Comparison of ENCODE assay signal across 28 cellular contexts in the genomic region with DNA sequence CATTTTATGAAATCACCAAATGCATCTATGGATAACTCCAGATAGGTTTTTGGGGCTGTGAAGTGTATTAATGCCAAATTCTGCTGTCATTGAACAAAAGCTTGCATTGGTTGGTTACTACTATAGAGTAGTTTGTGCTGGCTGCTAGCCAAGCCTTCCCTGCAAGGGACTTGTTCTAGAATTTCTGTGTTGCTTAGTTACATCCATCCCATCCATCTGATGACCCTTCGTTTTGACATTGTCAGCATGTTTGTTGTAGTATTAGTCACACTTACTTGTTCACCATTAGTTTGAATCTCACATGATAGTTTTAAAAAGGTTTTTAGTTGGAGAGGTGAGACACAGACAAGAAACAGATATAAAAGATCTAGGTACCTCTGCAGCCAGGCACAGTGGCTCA. TPM values are rescaled to one million over a fixed set of nuclear protein-coding genes. Genes with fewer than 3 reads are reported as not detected.
A peak's percentile ranks its signal among the peaks of the same experiment; 100 is the strongest.
DNase-seq lines count a peak whose midpoint lies in the region; TF ChIP-seq lines count a peak whose summit lies in the region.
"Had no signal": no experiment of that assay in that cellular context is flagged by ENCODE, and none has a peak within 500 bp of the region (broad histone marks: within the 10 kb centered on the region; RNA-seq: fewer than 3 reads in every experiment).

No MANE protein-coding gene starts in this region.

- H3K27ac ChIP-seq in endodermal cell (ENCODE audit: low read depth, low read length): no peak overlapping the region
- H3K27ac ChIP-seq: adrenal gland, heart left ventricle, ovary, upper lobe of left lung had no signal

- peaks cover 2% of the 10 kb centered on the region for H3K4me1 Mint-ChIP-seq in endodermal cell
- H3K4me1 Mint-ChIP-seq: natural killer cell, T-cell had no signal

- H3K27me3 ChIP-seq in endodermal cell (ENCODE audit: control insufficient read depth, insufficient read depth, low read length, poor library complexity, severe bottlenecking): no peaks in the 10 kb centered on the region
- H3K27me3 ChIP-seq: adrenal gland, BE2C, heart left ventricle, ovary, upper lobe of left lung had no signal

- H3K9ac ChIP-seq in endodermal cell (ENCODE audit: extremely low read depth, low read length, poor library complexity, severe bottlenecking): no peak overlapping the region

- H3K9me3 ChIP-seq in endodermal cell (ENCODE audit: control insufficient read depth, low read length): no peaks in the 10 kb centered on the region
- H3K9me3 ChIP-seq: adrenal gland, BE2C, heart left ventricle, ovary, upper lobe of left lung had no signal

- no peak overlapping the region for H3K27ac Mint-ChIP-seq in endodermal cell
- H3K27ac Mint-ChIP-seq: dendritic cell treated with granulocyte-macrophage colony-stimulating factor and Interleukin-4, amounts not matched to agents 40 ng/mL and 50 ng/mL, for 4 days; natural killer cell; T-cell had no signal

- H3K36me3 ChIP-seq in endodermal cell (ENCODE audit: control insufficient read depth, insufficient read depth, low read length): peaks cover 3% of the 10 kb centered on the region
- H3K36me3 ChIP-seq: adrenal gland, ovary had no signal

- H3K4me3 Mint-ChIP-seq in endodermal cell: no peak overlapping the region
- H3K4me3 Mint-ChIP-seq: dendritic cell treated with granulocyte-macrophage colony-stimulating factor and Interleukin-4, amounts not matched to agents 40 ng/mL and 50 ng/mL, for 4 days; natural killer cell; T-cell had no signal

- no peaks in the 10 kb centered on the region for H3K27me3 Mint-ChIP-seq in endodermal cell (ENCODE audit: insufficient read depth)
- H3K27me3 Mint-ChIP-seq: dendritic cell treated with granulocyte-macrophage colony-stimulating factor and Interleukin-4, amounts not matched to agents 40 ng/mL and 50 ng/mL, for 4 days; T-cell had no signal

- 100% methylated on average over 1 of the region's 1 CpG; no CpG with 5 or more reads in 1 of the 2 experiments for WGBS in endodermal cell (ENCODE audit: insufficient coverage in 1 of 2, insufficient read length in 1 of 2), 2 experiments

- TF ChIP-seq CTCF in cardiac fibroblast (IDR thresholded peaks at IDR 0.05; ENCODE audit: low read depth, low read length) (no peak), endodermal cell (conservative IDR thresholded peaks at IDR 0.05) (no peak)

- H3K36me3 Mint-ChIP-seq in endodermal cell (ENCODE audit: low read depth): peaks cover 41% of the 10 kb centered on the region
- H3K36me3 Mint-ChIP-seq: natural killer cell had no signal

- DNase-seq in NCI-H748 (lab: John Stamatoyannopoulos, UW; ENCODE audit: unreplicated experiment) (peak; percentile 3), NCI-H748 treated with DMSO at 0.1 percent for 48 hours (lab: John Stamatoyannopoulos, UW) (no peak), NCI-H510A treated with DMSO at 0.1 percent for 48 hours (lab: John Stamatoyannopoulos, UW) (peak; percentile 33), cardiac fibroblast (ENCODE audit: low read depth in 2 of 2) (peak; percentile 13 to 32), smooth muscle cell of the brain vasculature (ENCODE audit: low read depth, low spot score) (peak; percentile 57), NCI-H2107 (lab: John Stamatoyannopoulos, UW) (no peak), endodermal cell (no peak), NCI-H128 (lab: John Stamatoyannopoulos, UW; ENCODE audit: unreplicated experiment) (no peak)
- DNase-seq: activated CD4-positive, alpha-beta T cell treated with anti-CD3 and anti-CD28 coated beads for 1 hour; activated naive CD4-positive, alpha-beta T cell; activated T-cell treated with anti-CD3 and anti-CD28 coated beads, Interleukin-2, amount 50 U/mL, for 1 hour; adrenal gland; BE2C; H7; heart left ventricle; KG1; midbrain; natural killer cell; NCI-H1092; NCI-H2081; NCI-H82; OCI-M1; ovary; SHP77; stimulated activated CD4-positive, alpha-beta T cell treated with anti-CD3 and anti-CD28 coated beads, Interleukin-15, amount 100 ng/mL, for 24 hours; T-cell; upper lobe of left lung had no signal

- no peaks in the 10 kb centered on the region for H3K4me1 ChIP-seq in endodermal cell (ENCODE audit: control insufficient read depth, insufficient read depth, low read length)
- H3K4me1 ChIP-seq: adrenal gland, BE2C, heart left ventricle, upper lobe of left lung had no signal

- H3K4me3 ChIP-seq in cardiac fibroblast (replicated peaks in 1 of 2; ENCODE audit: low read depth in 2 of 2, low read length in 2 of 2) (no peak overlapping the region), endodermal cell (ENCODE audit: low read length) (no peak overlapping the region)
- H3K4me3 ChIP-seq: adrenal gland, heart left ventricle, ovary, upper lobe of left lung had no signal

- peaks cover 21% of the 10 kb centered on the region for H3K9me3 Mint-ChIP-seq in endodermal cell
- H3K9me3 Mint-ChIP-seq: dendritic cell treated with granulocyte-macrophage colony-stimulating factor and Interleukin-4, amounts not matched to agents 40 ng/mL and 50 ng/mL, for 4 days; natural killer cell had no signal

RNA-seq across cellular contexts. Expression of a gene that starts 7.0 kb away (rescaled TPM):
- total RNA-seq in endodermal cell: 10 to 100 TPM; 57.0 to 58.3 TPM
- 48.5 TPM for polyA plus RNA-seq in endodermal cell (2013, experiment 1 of 2)
- polyA plus RNA-seq in endodermal cell (2013, experiment 2 of 2): 43.7 TPM

RNA-seq across cellular contexts. Expression of a gene that starts 45.0 kb away (rescaled TPM):
- 10 to 100 TPM; 18.5 to 18.7 TPM for total RNA-seq in endodermal cell
- polyA plus RNA-seq in endodermal cell (2013, experiment 1 of 2): 11.0 TPM
- 11.0 TPM for polyA plus RNA-seq in endodermal cell (2013, experiment 2 of 2)

Comparison
In these comparisons a context has a peak if more than half of its experiments do, and no peak if none do; other contexts are left out.
1. DNase-seq: peak in NCI-H748 (single experiment), NCI-H510A treated with DMSO at 0.1 percent for 48 hours (single experiment), cardiac fibroblast (2 of 2) and smooth muscle cell of the brain vasculature (single experiment); none in NCI-H748 treated with DMSO at 0.1 percent for 48 hours (single experiment), NCI-H2107 (single experiment), endodermal cell (single experiment) and NCI-H128 (single experiment).